In genomic region chr5:179261301-179262125, GRCh38 we compare ENCODE assay signal across 12 cellular contexts.
A peak's percentile ranks its signal among the peaks of the same experiment; 100 is the strongest.
DNase-seq lines count a peak whose midpoint lies in the region; ATAC-seq and TF ChIP-seq lines count a peak whose summit lies in the region.
"Had no signal": no experiment of that assay in that cellular context is flagged by ENCODE, and none has a peak within 500 bp of the region (broad histone marks: within the 10 kb centered on the region; RNA-seq: fewer than 3 reads in every experiment).

No MANE protein-coding gene starts in this region.

- no peak for ATAC-seq in GM19455 (IDR thresholded peaks at IDR 0.05; ENCODE audit: unreplicated experiment)

- TF ChIP-seq CTCF in BJ (IDR thresholded peaks at IDR 0.05; ENCODE audit: insufficient read depth, low read depth, low read length) (peak; percentile 61), dorsolateral prefrontal cortex (IDR thresholded peaks at IDR 0.05 in 54 of 56, conservative IDR thresholded peaks at IDR 0.05 in 2 of 56; ENCODE audit: low read depth in 1 of 56, partially characterized antibody in 56 of 56) (peak in 42 of 56 donors; percentile 9 to 59 (median 36)), nephron (IDR thresholded peaks at IDR 0.05; ENCODE audit: unreplicated experiment in 3 of 3) (peak; percentile 25 to 56 (median 35))

- DNase-seq in BJ (ENCODE audit: low read depth) = no peak
- DNase-seq in MG63 = peak; percentile 47
- DNase-seq in dorsolateral prefrontal cortex = peak in 7 of 10 donors; percentile 24 to 60 (median 51)
- DNase-seq in ACHN = no peak
- no peak for DNase-seq in GM03348 (ENCODE audit: low spot score)
- no peak for DNase-seq in NCI-H748 treated with DMSO at 0.1 percent for 48 hours (lab: John Stamatoyannopoulos, UW)
- DNase-seq: GOT3, SHP77 had no signal

- no peak overlapping the region for H3K27ac ChIP-seq in dorsolateral prefrontal cortex
- H3K27ac ChIP-seq: prostate gland had no signal

- POLR2A ChIA-PET in BJ (lab: Charles Lee) = interaction anchor here (0.5 to 0.7 kb wide), 2 partner anchors 19 to 45 kb away, joined by 3 to 6 read pairs; no protein-coding TSS in a partner anchor

- H3K4me3 ChIP-seq in BJ (ENCODE audit: low read depth, low read length) (no peak overlapping the region), MG63 (no peak overlapping the region), dorsolateral prefrontal cortex (no peak overlapping the region)
- H3K4me3 ChIP-seq: prostate gland had no signal

- H3K36me3 ChIP-seq in BJ (ENCODE audit: control insufficient read depth, insufficient read depth, low read length) (peaks cover 5% of the 10 kb centered on the region), MG63 (peaks cover 61% of the 10 kb centered on the region)
- H3K36me3 ChIP-seq: prostate gland had no signal

- no peak overlapping the region for H3K4me3 Mint-ChIP-seq in nephron
- H3K4me3 Mint-ChIP-seq: activated naive CD4-positive, alpha-beta T cell treated with anti-CD3 and anti-CD28 coated beads, Interleukin-2, amount 50 U/mL, for 24 hours had no signal

- H3K27me3 ChIP-seq in BJ (ENCODE audit: control insufficient read depth, insufficient read depth, low read length) = no peaks in the 10 kb centered on the region
- no peaks in the 10 kb centered on the region for H3K27me3 ChIP-seq in MG63
- peaks cover 0 to 9% (median 0%) of the 10 kb centered on the region in 45 donors for H3K27me3 ChIP-seq in dorsolateral prefrontal cortex

- intact Hi-C loops in dorsolateral prefrontal cortex (cut with DNase I) = loop anchor here (1.0 to 5.0 kb wide), 2 partner anchors 94 kb away; no protein-coding TSS in a partner anchor

- peak overlapping the region in 2 of 3 experiments; percentile 35 to 67 for H3K27ac Mint-ChIP-seq in nephron
- H3K27ac Mint-ChIP-seq: activated naive CD4-positive, alpha-beta T cell treated with anti-CD3 and anti-CD28 coated beads, Interleukin-2, amount 50 U/mL, for 24 hours had no signal

- no peaks in the 10 kb centered on the region for H3K9me3 Mint-ChIP-seq in nephron
- H3K9me3 Mint-ChIP-seq: activated naive CD4-positive, alpha-beta T cell treated with anti-CD3 and anti-CD28 coated beads, Interleukin-2, amount 50 U/mL, for 24 hours had no signal

- peaks cover 71% of the 10 kb centered on the region for H3K4me1 Mint-ChIP-seq in nephron
- H3K4me1 Mint-ChIP-seq: activated naive CD4-positive, alpha-beta T cell treated with anti-CD3 and anti-CD28 coated beads, Interleukin-2, amount 50 U/mL, for 24 hours had no signal

- in situ Hi-C loops in ACHN (cut with HindIII; ENCODE audit: low pct_ligation_motif_present, low pct_unique_long_range_greater_than_20kb, low sequenced_read_pairs) = no loop called here

- CTCF ChIA-PET in BJ (lab: Yijun Ruan, JAX) = interaction anchor here (0.5 to 1.5 kb wide), 10 partner anchors 10 to 249 kb away, joined by 3 to 7 read pairs (median 4); no protein-coding TSS in a partner anchor

- H3K36me3 Mint-ChIP-seq in nephron (ENCODE audit: low read depth) = no peaks in the 10 kb centered on the region
- H3K36me3 Mint-ChIP-seq: activated naive CD4-positive, alpha-beta T cell treated with anti-CD3 and anti-CD28 coated beads, Interleukin-2, amount 50 U/mL, for 24 hours had no signal

- no peaks in the 10 kb centered on the region for H3K9me3 ChIP-seq in MG63
- H3K9me3 ChIP-seq: prostate gland had no signal

- peaks cover 4% of the 10 kb centered on the region for H3K27me3 Mint-ChIP-seq in nephron (ENCODE audit: low read depth)
- H3K27me3 Mint-ChIP-seq: activated naive CD4-positive, alpha-beta T cell treated with anti-CD3 and anti-CD28 coated beads, Interleukin-2, amount 50 U/mL, for 24 hours had no signal

Comparison
In these comparisons a context has a peak if more than half of its experiments do, and no peak if none do; other contexts are left out.
1. DNase-seq: peak in MG63 (single experiment) and dorsolateral prefrontal cortex (7 of 10); none in BJ (single experiment), ACHN (single experiment), GM03348 (single experiment) and NCI-H748 treated with DMSO at 0.1 percent for 48 hours (single experiment).
2. Peak in every context shown above with its lines, with median percentiles within 50 percentile points of each other: CTCF ChIP-seq.